ENCODE assay signal across 1 cellular context in genomic region chr15:60804551-60804950, GRCh38.
TF ChIP-seq lines count a peak whose summit lies in the region.

No MANE protein-coding gene starts in this region.

TF ChIP-seq in WTC11, 78 proteins besides CTCF, POLR2A, EP300 and RAD21 (continued from another document):
- TF ChIP-seq MLX (CRISPR knock-in tag; IDR thresholded peaks at IDR 0.05) (no peak), NFATC4 (CRISPR knock-in tag; IDR thresholded peaks at IDR 0.05) (no peak)
TF ChIP-seq in WTC11: peak in this region for 0.
